1 cellular context compared by ENCODE assay signal in genomic region chr12:93381183-93381975, GRCh38.
TF ChIP-seq lines count a peak whose summit lies in the region.

No MANE protein-coding gene starts in this region.

TF ChIP-seq in H1, 55 proteins besides CTCF, POLR2A, EP300 and RAD21 (continued from another document):
- TF ChIP-seq ATF3 (IDR thresholded peaks at IDR 0.05; ENCODE audit: insufficient read depth, low read depth, low read length) (no peak), RXRA (IDR thresholded peaks at IDR 0.05; ENCODE audit: insufficient read depth, low read depth, low read length) (no peak), EGR1 (IDR thresholded peaks at IDR 0.05; ENCODE audit: borderline replicate concordance, low read depth, low read length) (no peak), FOSL1 (IDR thresholded peaks at IDR 0.05; ENCODE audit: insufficient read depth, low read depth, low read length) (no peak)
